In the genomic region with DNA sequence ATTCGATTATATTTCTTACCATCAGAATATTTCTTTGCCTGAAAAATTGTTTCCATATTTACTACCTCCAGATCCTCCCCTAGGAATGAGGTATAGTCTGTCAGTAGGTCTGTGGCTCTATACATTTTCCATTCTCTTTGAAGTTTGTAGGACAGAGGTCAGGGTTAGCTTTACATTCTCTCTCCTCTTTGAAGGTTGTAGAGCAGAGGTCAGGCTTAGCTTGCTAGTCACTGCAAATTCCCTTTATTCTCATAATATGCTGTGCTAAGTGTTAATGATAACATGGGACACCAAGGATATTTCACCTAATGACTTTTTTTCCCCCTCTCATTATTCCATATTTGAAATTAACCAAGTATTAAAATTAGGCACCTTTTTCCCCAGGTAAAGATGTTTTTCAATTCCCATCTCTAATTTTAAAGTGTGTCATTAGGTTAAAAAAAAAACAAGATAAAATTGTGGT, we compare ENCODE assay signal across 1 cellular context.
TF ChIP-seq lines count a peak whose summit lies in the region.

No MANE protein-coding gene starts in this region.

TF ChIP-seq in HepG2, 621 proteins besides CTCF, POLR2A, EP300 and RAD21 (continued from another document):
- TF ChIP-seq, protein P1, sequence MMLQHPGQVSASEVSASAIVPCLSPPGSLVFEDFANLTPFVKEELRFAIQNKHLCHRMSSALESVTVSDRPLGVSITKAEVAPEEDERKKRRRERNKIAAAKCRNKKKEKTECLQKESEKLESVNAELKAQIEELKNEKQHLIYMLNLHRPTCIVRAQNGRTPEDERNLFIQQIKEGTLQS (CRISPR knock-in tag; IDR thresholded peaks at IDR 0.05), result no peak
- TF ChIP-seq CREM (IDR thresholded peaks at IDR 0.05), result peak; percentile 80
- TF ChIP-seq CREM (CRISPR knock-in tag; IDR thresholded peaks at IDR 0.05), result no peak
- TF ChIP-seq SNRNP70 (IDR thresholded peaks at IDR 0.05; ENCODE audit: low read depth, low read length), result no peak
- no peak for TF ChIP-seq ZNF3 (CRISPR knock-in tag; IDR thresholded peaks at IDR 0.05)
- TF ChIP-seq, protein P2, sequence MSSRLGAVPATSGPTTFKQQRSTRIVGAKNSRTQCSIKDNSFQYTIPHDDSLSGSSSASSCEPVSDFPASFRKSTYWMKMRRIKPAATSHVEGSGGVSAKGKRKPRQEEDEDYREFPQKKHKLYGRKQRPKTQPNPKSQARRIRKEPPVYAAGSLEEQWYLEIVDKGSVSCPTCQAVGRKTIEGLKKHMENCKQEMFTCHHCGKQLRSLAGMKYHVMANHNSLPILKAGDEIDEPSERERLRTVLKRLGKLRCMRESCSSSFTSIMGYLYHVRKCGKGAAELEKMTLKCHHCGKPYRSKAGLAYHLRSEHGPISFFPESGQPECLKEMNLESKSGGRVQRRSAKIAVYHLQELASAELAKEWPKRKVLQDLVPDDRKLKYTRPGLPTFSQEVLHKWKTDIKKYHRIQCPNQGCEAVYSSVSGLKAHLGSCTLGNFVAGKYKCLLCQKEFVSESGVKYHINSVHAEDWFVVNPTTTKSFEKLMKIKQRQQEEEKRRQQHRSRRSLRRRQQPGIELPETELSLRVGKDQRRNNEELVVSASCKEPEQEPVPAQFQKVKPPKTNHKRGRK (CRISPR knock-in tag; IDR thresholded peaks at IDR 0.05), result no peak
- no peak for TF ChIP-seq MLLT10 (CRISPR knock-in tag; IDR thresholded peaks at IDR 0.05)
- TF ChIP-seq HOXA3 (CRISPR knock-in tag; IDR thresholded peaks at IDR 0.05), result peak; percentile 58
- TF ChIP-seq, protein P3, sequence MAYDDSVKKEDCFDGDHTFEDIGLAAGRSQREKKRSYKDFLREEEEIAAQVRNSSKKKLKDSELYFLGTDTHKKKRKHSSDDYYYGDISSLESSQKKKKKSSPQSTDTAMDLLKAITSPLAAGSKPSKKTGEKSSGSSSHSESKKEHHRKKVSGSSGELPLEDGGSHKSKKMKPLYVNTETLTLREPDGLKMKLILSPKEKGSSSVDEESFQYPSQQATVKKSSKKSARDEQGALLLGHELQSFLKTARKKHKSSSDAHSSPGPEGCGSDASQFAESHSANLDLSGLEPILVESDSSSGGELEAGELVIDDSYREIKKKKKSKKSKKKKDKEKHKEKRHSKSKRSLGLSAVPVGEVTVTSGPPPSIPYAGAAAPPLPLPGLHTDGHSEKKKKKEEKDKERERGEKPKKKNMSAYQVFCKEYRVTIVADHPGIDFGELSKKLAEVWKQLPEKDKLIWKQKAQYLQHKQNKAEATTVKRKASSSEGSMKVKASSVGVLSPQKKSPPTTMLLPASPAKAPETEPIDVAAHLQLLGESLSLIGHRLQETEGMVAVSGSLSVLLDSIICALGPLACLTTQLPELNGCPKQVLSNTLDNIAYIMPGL (CRISPR knock-in tag; IDR thresholded peaks at IDR 0.05; ENCODE audit: borderline replicate concordance in 1 of 2, low read depth in 1 of 2), result no peak
- TF ChIP-seq, protein P4, sequence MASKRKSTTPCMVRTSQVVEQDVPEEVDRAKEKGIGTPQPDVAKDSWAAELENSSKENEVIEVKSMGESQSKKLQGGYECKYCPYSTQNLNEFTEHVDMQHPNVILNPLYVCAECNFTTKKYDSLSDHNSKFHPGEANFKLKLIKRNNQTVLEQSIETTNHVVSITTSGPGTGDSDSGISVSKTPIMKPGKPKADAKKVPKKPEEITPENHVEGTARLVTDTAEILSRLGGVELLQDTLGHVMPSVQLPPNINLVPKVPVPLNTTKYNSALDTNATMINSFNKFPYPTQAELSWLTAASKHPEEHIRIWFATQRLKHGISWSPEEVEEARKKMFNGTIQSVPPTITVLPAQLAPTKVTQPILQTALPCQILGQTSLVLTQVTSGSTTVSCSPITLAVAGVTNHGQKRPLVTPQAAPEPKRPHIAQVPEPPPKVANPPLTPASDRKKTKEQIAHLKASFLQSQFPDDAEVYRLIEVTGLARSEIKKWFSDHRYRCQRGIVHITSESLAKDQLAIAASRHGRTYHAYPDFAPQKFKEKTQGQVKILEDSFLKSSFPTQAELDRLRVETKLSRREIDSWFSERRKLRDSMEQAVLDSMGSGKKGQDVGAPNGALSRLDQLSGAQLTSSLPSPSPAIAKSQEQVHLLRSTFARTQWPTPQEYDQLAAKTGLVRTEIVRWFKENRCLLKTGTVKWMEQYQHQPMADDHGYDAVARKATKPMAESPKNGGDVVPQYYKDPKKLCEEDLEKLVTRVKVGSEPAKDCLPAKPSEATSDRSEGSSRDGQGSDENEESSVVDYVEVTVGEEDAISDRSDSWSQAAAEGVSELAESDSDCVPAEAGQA (IDR thresholded peaks at IDR 0.05; ENCODE audit: low read depth), result no peak
- TF ChIP-seq, protein P4 (CRISPR knock-in tag; IDR thresholded peaks at IDR 0.05; ENCODE audit: borderline replicate concordance), result peak; percentile 68; the same call in 1 of the 2 replicates
- peak; percentile 88; the same call in 1 of the 2 replicates for TF ChIP-seq FOXJ3 (CRISPR knock-in tag; IDR thresholded peaks at IDR 0.05; ENCODE audit: borderline replicate concordance)
- no peak; the same call in 1 of the 2 replicates for TF ChIP-seq RXRA (CRISPR knock-in tag; IDR thresholded peaks at IDR 0.05)
